In the genomic region with DNA sequence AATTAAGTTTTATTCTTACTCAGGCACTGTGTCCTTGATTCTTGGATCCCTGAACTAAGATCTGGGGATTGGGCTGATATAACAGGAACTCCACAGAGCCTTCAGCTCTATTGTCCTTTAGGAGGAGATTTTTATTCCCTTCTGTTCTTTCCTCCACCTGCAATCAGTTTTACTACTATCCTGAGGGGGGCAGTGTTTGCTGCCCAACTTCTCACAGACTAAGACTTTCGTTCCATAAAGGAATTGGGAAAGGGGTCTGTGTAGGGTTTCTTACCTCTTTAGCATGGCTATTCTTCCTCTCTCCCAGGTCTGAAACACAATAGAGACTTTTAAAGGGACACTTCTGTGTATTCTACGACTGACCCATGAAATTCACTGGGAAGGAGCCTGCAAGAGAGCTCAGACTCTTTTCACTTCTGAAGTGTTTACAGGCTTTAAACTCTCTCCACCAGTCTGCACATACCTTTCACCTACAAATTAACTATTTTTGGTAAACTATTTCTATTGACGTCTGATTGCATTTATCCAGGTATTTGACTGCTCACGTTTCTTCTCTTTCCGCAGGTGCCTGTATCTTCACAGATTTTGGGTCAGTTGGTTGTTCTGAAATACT, we compare ENCODE assay signal across 9 cellular contexts.
DNase-seq lines count a peak whose midpoint lies in the region; ATAC-seq, FAIRE-seq and TF ChIP-seq lines count a peak whose summit lies in the region.
"Had no signal": no experiment of that assay in that cellular context is flagged by ENCODE, and none has a peak within 500 bp of the region (broad histone marks: within the 10 kb centered on the region; RNA-seq: fewer than 3 reads in every experiment).

No MANE protein-coding gene starts in this region.

- no peak overlapping the region for H3K9ac ChIP-seq in OCI-LY3 (ENCODE audit: low read length)

- H3K27me3 ChIP-seq in OCI-LY3 (ENCODE audit: low read depth, low read length) (no peaks in the 10 kb centered on the region), small intestine (ENCODE audit: control insufficient read depth in 2 of 2, insufficient read depth in 2 of 2, low read length in 2 of 2) (no peaks in the 10 kb centered on the region)

- H4K20me1 ChIP-seq in OCI-LY3 (ENCODE audit: insufficient read depth, low read length), result no peaks in the 10 kb centered on the region

- H3K36me3 ChIP-seq in OCI-LY3 (replicated peaks; ENCODE audit: low read depth, low read length), result no peaks in the 10 kb centered on the region
- H3K36me3 ChIP-seq in small intestine (ENCODE audit: control insufficient read depth in 2 of 2, insufficient read depth in 2 of 2, low read length in 2 of 2), result no peaks in the 10 kb centered on the region

- TF ChIP-seq CTCF in OCI-LY3 (IDR thresholded peaks at IDR 0.05; ENCODE audit: low read depth, low read length), result peak; percentile 54
- TF ChIP-seq CTCF in fibroblast of the aortic adventitia (IDR thresholded peaks at IDR 0.05; ENCODE audit: insufficient read depth, low read length), result peak; percentile 55
- TF ChIP-seq CTCF in type B pancreatic cell (conservative IDR thresholded peaks at IDR 0.05), result peak; percentile 61

- H3K27ac ChIP-seq in OCI-LY3 (ENCODE audit: low read length) (no peak overlapping the region), small intestine (ENCODE audit: low read depth in 1 of 2, low read length in 1 of 2) (no peak overlapping the region)
- H3K27ac ChIP-seq: SK-N-MC had no signal

- no peak overlapping the region for H3K4me3 ChIP-seq in OCI-LY3 (ENCODE audit: low read length)
- H3K4me3 ChIP-seq in fibroblast of the aortic adventitia (ENCODE audit: low read depth, low read length), result no peak overlapping the region
- H3K4me3 ChIP-seq in small intestine (ENCODE audit: low read depth in 1 of 2, low read length in 2 of 2), result no peak overlapping the region
- H3K4me3 ChIP-seq: SK-N-MC had no signal

- H3K9me3 ChIP-seq in OCI-LY3 (ENCODE audit: insufficient read depth, low read length) (no peaks in the 10 kb centered on the region), small intestine (ENCODE audit: control insufficient read depth, low read depth) (no peaks in the 10 kb centered on the region)

- H2AFZ ChIP-seq in OCI-LY3 (ENCODE audit: low read depth, low read length), result no peak overlapping the region

- H3K27me3 Mint-ChIP-seq in type B pancreatic cell, result peaks cover 5% of the 10 kb centered on the region

- DNase-seq in SIG-M5 treated with dmso at 0.1 percent for 504 hours (lab: John Stamatoyannopoulos, UW; ENCODE audit: unreplicated experiment), result peak; percentile 1
- no peak for DNase-seq in SIG-M5 (lab: John Stamatoyannopoulos, UW)
- DNase-seq in fibroblast of the aortic adventitia (ENCODE audit: low read depth), result peak; percentile 27
- DNase-seq in type B pancreatic cell (ENCODE audit: extremely low spot score, unreplicated experiment), result no peak
- DNase-seq in glomerular visceral epithelial cell (ENCODE audit: extremely low spot score), result no peak
- DNase-seq in small intestine, result no peak

- peaks cover 5% of the 10 kb centered on the region; the same call in 1 of the 2 replicates for H3K4me1 ChIP-seq in OCI-LY3 (ENCODE audit: low read length)
- no peaks in the 10 kb centered on the region for H3K4me1 ChIP-seq in small intestine (ENCODE audit: control insufficient read depth in 2 of 2, insufficient read depth in 1 of 2, low read depth in 1 of 2, low read length in 1 of 2)

- H3K4me2 ChIP-seq in OCI-LY3 (ENCODE audit: low read length), result no peak overlapping the region

- peaks cover 5% of the 10 kb centered on the region for H3K9me3 Mint-ChIP-seq in type B pancreatic cell

- 55 to 64% (median 56%) methylated on average over 5 of the region's 5 CpGs for WGBS in small intestine, 3 donors

- H3K27ac Mint-ChIP-seq in type B pancreatic cell, result no peak overlapping the region

- no peak overlapping the region for H3K4me3 Mint-ChIP-seq in type B pancreatic cell

- no peaks in the 10 kb centered on the region for H3K79me2 ChIP-seq in OCI-LY3 (ENCODE audit: low read length)

- no peak for FAIRE-seq in small intestine (lab: Jason Lieb, UNC)

- ATAC-seq in HG02852 (IDR thresholded peaks at IDR 0.05; ENCODE audit: unreplicated experiment), result no peak

- no peaks in the 10 kb centered on the region for H3K36me3 Mint-ChIP-seq in type B pancreatic cell

- H3K4me1 Mint-ChIP-seq in type B pancreatic cell (ENCODE audit: unreplicated experiment), result no peaks in the 10 kb centered on the region

Comparison
In these comparisons a context has a peak if more than half of its experiments do, and no peak if none do; other contexts are left out.
1. DNase-seq: peak in SIG-M5 treated with dmso at 0.1 percent for 504 hours (single experiment) and fibroblast of the aortic adventitia (single experiment); none in SIG-M5 (single experiment), type B pancreatic cell (single experiment), glomerular visceral epithelial cell (single experiment) and small intestine (single experiment).
2. Peak in every context shown above with its lines, with median percentiles within 50 percentile points of each other: CTCF ChIP-seq.